Comparison of ENCODE assay signal across 1 cellular context in the genomic region with DNA sequence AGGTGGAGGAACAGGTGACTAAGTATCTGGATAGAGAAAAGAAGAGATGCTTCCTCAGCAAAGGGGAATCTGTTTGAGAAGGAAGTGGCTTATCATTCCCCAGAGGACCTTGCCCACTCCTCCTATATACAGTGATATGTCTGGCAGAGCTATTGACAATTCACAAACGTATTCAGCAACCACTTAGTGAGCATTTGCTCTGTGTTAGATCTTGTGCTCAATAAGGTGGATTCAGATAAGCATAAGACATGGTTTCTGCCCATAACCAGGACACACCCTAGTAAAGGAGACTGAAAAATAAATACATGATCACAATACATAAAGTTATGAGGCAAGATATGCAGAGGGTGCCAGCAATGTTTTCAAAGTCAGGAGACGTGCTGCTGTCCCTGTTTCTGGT.
TF ChIP-seq lines count a peak whose summit lies in the region.

No MANE protein-coding gene starts in this region.

TF ChIP-seq in WTC11, 78 proteins besides CTCF, POLR2A, EP300 and RAD21 (continued from another document):
- TF ChIP-seq, protein P1, sequence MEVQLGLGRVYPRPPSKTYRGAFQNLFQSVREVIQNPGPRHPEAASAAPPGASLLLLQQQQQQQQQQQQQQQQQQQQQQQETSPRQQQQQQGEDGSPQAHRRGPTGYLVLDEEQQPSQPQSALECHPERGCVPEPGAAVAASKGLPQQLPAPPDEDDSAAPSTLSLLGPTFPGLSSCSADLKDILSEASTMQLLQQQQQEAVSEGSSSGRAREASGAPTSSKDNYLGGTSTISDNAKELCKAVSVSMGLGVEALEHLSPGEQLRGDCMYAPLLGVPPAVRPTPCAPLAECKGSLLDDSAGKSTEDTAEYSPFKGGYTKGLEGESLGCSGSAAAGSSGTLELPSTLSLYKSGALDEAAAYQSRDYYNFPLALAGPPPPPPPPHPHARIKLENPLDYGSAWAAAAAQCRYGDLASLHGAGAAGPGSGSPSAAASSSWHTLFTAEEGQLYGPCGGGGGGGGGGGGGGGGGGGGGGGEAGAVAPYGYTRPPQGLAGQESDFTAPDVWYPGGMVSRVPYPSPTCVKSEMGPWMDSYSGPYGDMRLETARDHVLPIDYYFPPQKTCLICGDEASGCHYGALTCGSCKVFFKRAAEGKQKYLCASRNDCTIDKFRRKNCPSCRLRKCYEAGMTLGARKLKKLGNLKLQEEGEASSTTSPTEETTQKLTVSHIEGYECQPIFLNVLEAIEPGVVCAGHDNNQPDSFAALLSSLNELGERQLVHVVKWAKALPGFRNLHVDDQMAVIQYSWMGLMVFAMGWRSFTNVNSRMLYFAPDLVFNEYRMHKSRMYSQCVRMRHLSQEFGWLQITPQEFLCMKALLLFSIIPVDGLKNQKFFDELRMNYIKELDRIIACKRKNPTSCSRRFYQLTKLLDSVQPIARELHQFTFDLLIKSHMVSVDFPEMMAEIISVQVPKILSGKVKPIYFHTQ (CRISPR knock-in tag; IDR thresholded peaks at IDR 0.05) = no peak
- TF ChIP-seq CBFB (CRISPR knock-in tag; IDR thresholded peaks at IDR 0.05; ENCODE audit: low read depth) = no peak
- no peak for TF ChIP-seq FOXP1 (CRISPR knock-in tag; IDR thresholded peaks at IDR 0.05; ENCODE audit: borderline replicate concordance)
- TF ChIP-seq ZBTB21 (CRISPR knock-in tag; IDR thresholded peaks at IDR 0.05; ENCODE audit: borderline replicate concordance) = no peak
- TF ChIP-seq ATF1 (CRISPR knock-in tag; IDR thresholded peaks at IDR 0.05) = no peak
- TF ChIP-seq, protein P2, sequence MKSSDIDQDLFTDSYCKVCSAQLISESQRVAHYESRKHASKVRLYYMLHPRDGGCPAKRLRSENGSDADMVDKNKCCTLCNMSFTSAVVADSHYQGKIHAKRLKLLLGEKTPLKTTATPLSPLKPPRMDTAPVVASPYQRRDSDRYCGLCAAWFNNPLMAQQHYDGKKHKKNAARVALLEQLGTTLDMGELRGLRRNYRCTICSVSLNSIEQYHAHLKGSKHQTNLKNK (CRISPR knock-in tag; IDR thresholded peaks at IDR 0.05) = no peak
- no peak for TF ChIP-seq SOX15 (CRISPR knock-in tag; IDR thresholded peaks at IDR 0.05)
- no peak for TF ChIP-seq FOXK1 (CRISPR knock-in tag; IDR thresholded peaks at IDR 0.05)
- no peak for TF ChIP-seq ZNF317 (CRISPR knock-in tag; IDR thresholded peaks at IDR 0.05; ENCODE audit: borderline replicate concordance, low read depth)
